ENCODE assay signal across 13 cellular contexts in genomic region chr22:30265131-30265720, GRCh38. TPM values are rescaled to one million over a fixed set of nuclear protein-coding genes. Genes with fewer than 3 reads are reported as not detected.
DNase-seq lines count a peak whose midpoint lies in the region; ATAC-seq and TF ChIP-seq lines count a peak whose summit lies in the region.
"Had no signal": no experiment of that assay in that cellular context is flagged by ENCODE, and none has a peak within 500 bp of the region (broad histone marks: within the 10 kb centered on the region; RNA-seq: fewer than 3 reads in every experiment).

No MANE protein-coding gene starts in this region.

- H3K9me3 Mint-ChIP-seq in activated CD8-positive, alpha-beta memory T cell treated with anti-CD3 and anti-CD28 coated beads, Interleukin-2, amount 10 ng/mL, durations not matched to agents 7 days and 5 days (ENCODE audit: low read depth): no peaks in the 10 kb centered on the region
- H3K9me3 Mint-ChIP-seq in central memory CD8-positive, alpha-beta T cell: no peaks in the 10 kb centered on the region
- no peaks in the 10 kb centered on the region for H3K9me3 Mint-ChIP-seq in stimulated activated naive B cell treated with anti-CD40 and anti-IgM and Interleukin-4, amounts not matched to agents 10 μg/mL and 1 μg/mL and 100 μg/mL, for 72 hours

- no peaks in the 10 kb centered on the region for H3F3A ChIP-seq in Loucy (ENCODE audit: low read depth)

- peaks cover 32% of the 10 kb centered on the region for H3K79me2 ChIP-seq in Loucy (ENCODE audit: insufficient read depth, low read length)
- H3K79me2 ChIP-seq: hepatocyte had no signal

- no peaks in the 10 kb centered on the region for H3K9me2 ChIP-seq in Loucy (replicated peaks; ENCODE audit: low read depth, low read length)

- peaks cover 64% of the 10 kb centered on the region for H3K4me1 Mint-ChIP-seq in activated CD8-positive, alpha-beta memory T cell treated with anti-CD3 and anti-CD28 coated beads, Interleukin-2, amount 10 ng/mL, durations not matched to agents 7 days and 5 days
- peaks cover 54% of the 10 kb centered on the region for H3K4me1 Mint-ChIP-seq in central memory CD8-positive, alpha-beta T cell
- peaks cover 34 to 65% of the 10 kb centered on the region in 2 donors for H3K4me1 Mint-ChIP-seq in stimulated activated naive B cell treated with anti-CD40 and anti-IgM and Interleukin-4, amounts not matched to agents 10 μg/mL and 1 μg/mL and 100 μg/mL, for 72 hours

- peak overlapping the region; percentile 98 for H3K4me3 Mint-ChIP-seq in activated CD8-positive, alpha-beta memory T cell treated with anti-CD3 and anti-CD28 coated beads, Interleukin-2, amount 10 ng/mL, durations not matched to agents 7 days and 5 days
- H3K4me3 Mint-ChIP-seq in central memory CD8-positive, alpha-beta T cell: peak overlapping the region; percentile 90
- H3K4me3 Mint-ChIP-seq in stimulated activated naive B cell treated with anti-CD40 and anti-IgM and Interleukin-4, amounts not matched to agents 10 μg/mL and 1 μg/mL and 100 μg/mL, for 72 hours: peak overlapping the region; percentile 93 to 94

- H2AFZ ChIP-seq in Loucy (ENCODE audit: low read length): no peak overlapping the region
- H2AFZ ChIP-seq: hepatocyte had no signal

- no peaks in the 10 kb centered on the region for H3K27me3 Mint-ChIP-seq in activated CD8-positive, alpha-beta memory T cell treated with anti-CD3 and anti-CD28 coated beads, Interleukin-2, amount 10 ng/mL, durations not matched to agents 7 days and 5 days
- H3K27me3 Mint-ChIP-seq in central memory CD8-positive, alpha-beta T cell: no peaks in the 10 kb centered on the region
- H3K27me3 Mint-ChIP-seq in stimulated activated naive B cell treated with anti-CD40 and anti-IgM and Interleukin-4, amounts not matched to agents 10 μg/mL and 1 μg/mL and 100 μg/mL, for 72 hours: peaks cover 0 to 4% of the 10 kb centered on the region in 2 donors

- H3K9me3 ChIP-seq in Loucy (ENCODE audit: insufficient read depth, low read depth, low read length): no peaks in the 10 kb centered on the region

- peaks cover 28% of the 10 kb centered on the region for H3K4me1 ChIP-seq in Loucy (ENCODE audit: insufficient read depth, low read length, poor library complexity, severe bottlenecking)

- H3K36me3 ChIP-seq in Loucy (ENCODE audit: insufficient read depth, low read length): no peaks in the 10 kb centered on the region; the same call in 1 of the 2 replicates

- H3K36me3 Mint-ChIP-seq in activated CD8-positive, alpha-beta memory T cell treated with anti-CD3 and anti-CD28 coated beads, Interleukin-2, amount 10 ng/mL, durations not matched to agents 7 days and 5 days: peaks cover 56% of the 10 kb centered on the region
- H3K36me3 Mint-ChIP-seq in central memory CD8-positive, alpha-beta T cell (ENCODE audit: insufficient read depth): peaks cover 28% of the 10 kb centered on the region
- H3K36me3 Mint-ChIP-seq in stimulated activated naive B cell treated with anti-CD40 and anti-IgM and Interleukin-4, amounts not matched to agents 10 μg/mL and 1 μg/mL and 100 μg/mL, for 72 hours: peaks cover 2 to 17% of the 10 kb centered on the region in 2 donors

- no peak for ATAC-seq in activated CD8-positive, alpha-beta memory T cell treated with anti-CD3 and anti-CD28 coated beads, Interleukin-2, amount 10 ng/mL, durations not matched to agents 7 days and 5 days
- no peak for ATAC-seq in central memory CD8-positive, alpha-beta T cell (replicated peaks; ENCODE audit: extremely low read depth, poor library complexity, severe bottlenecking)
- no peak for ATAC-seq in stimulated activated naive B cell treated with anti-CD40 and anti-IgM and Interleukin-4, amounts not matched to agents 10 μg/mL and 1 μg/mL and 100 μg/mL, for 72 hours (replicated peaks)
- ATAC-seq in HG03097 (IDR thresholded peaks at IDR 0.05; ENCODE audit: low FRiP score, unreplicated experiment): no peak

- H4K20me1 ChIP-seq in Loucy (ENCODE audit: insufficient read depth, low read length, poor library complexity, severe bottlenecking): peaks cover 8% of the 10 kb centered on the region

- H3K4me2 ChIP-seq in Loucy (ENCODE audit: low read depth, low read length, poor library complexity, severe bottlenecking): peak overlapping the region; percentile 82
- H3K4me2 ChIP-seq: hepatocyte had no signal

- in situ Hi-C loops in GM13976 (cut with MboI; ENCODE audit: low sequenced_read_pairs, unreplicated experiment): loop anchor here (10.0 kb wide), 1 partner anchor 160 kb away; no protein-coding TSS in a partner anchor

- H3K4me3 ChIP-seq in Loucy (ENCODE audit: low read length, poor library complexity, severe bottlenecking): peak overlapping the region; percentile 91
- H3K4me3 ChIP-seq: hepatocyte had no signal

- CTCF ChIA-PET in activated CD8-positive, alpha-beta memory T cell treated with anti-CD3 and anti-CD28 coated beads, Interleukin-2, amount 10 ng/mL, durations not matched to agents 7 days and 5 days (lab: Charles Lee): interaction anchor here (1.2 to 6.4 kb wide), 8 partner anchors 10 to 163 kb away, joined by 3 to 53 read pairs (median 6); no protein-coding TSS in a partner anchor

- H3K27me3 ChIP-seq in Loucy (ENCODE audit: insufficient read depth, low read length, poor library complexity, severe bottlenecking): no peaks in the 10 kb centered on the region
- H3K27me3 ChIP-seq: hepatocyte had no signal

- peak overlapping the region; percentile 97 for H3K27ac Mint-ChIP-seq in activated CD8-positive, alpha-beta memory T cell treated with anti-CD3 and anti-CD28 coated beads, Interleukin-2, amount 10 ng/mL, durations not matched to agents 7 days and 5 days
- peak overlapping the region; percentile 96 for H3K27ac Mint-ChIP-seq in central memory CD8-positive, alpha-beta T cell (ENCODE audit: low read depth)
- H3K27ac Mint-ChIP-seq in stimulated activated naive B cell treated with anti-CD40 and anti-IgM and Interleukin-4, amounts not matched to agents 10 μg/mL and 1 μg/mL and 100 μg/mL, for 72 hours: peak overlapping the region; percentile 97

- peak overlapping the region; percentile 96 for H3K9ac ChIP-seq in Loucy (ENCODE audit: low read depth, low read length, poor library complexity, severe bottlenecking)

- DNase-seq in activated CD8-positive, alpha-beta memory T cell treated with anti-CD3 and anti-CD28 coated beads, Interleukin-2, amount 10 ng/mL, durations not matched to agents 7 days and 5 days: no peak
- DNase-seq in activated CD8-positive, alpha-beta memory T cell treated with anti-CD3 and anti-CD28 coated beads for 24 hours: no peak
- no peak for DNase-seq in central memory CD8-positive, alpha-beta T cell (ENCODE audit: low spot score in 2 of 2)
- DNase-seq in stimulated activated naive B cell treated with anti-CD40 and anti-IgM and Interleukin-4, amounts not matched to agents 10 μg/mL and 1 μg/mL and 100 μg/mL, for 72 hours: no peak
- DNase-seq in occipital lobe (lab: John Stamatoyannopoulos, UW): no peak
- no peak for DNase-seq in GM13976 (ENCODE audit: low spot score)
- DNase-seq: cerebellar nuclear complex, NCI-H1694, SHP77 had no signal

- TF ChIP-seq CTCF in Loucy (conservative IDR thresholded peaks at IDR 0.05; ENCODE audit: low read length) (no peak), GM13976 (IDR thresholded peaks at IDR 0.05; ENCODE audit: borderline replicate concordance, control extremely low read depth, extremely low read depth, insufficient read depth, missing control alignments) (no peak)

RNA-seq across cellular contexts. Expression of gene OSM, which starts 1.4 kb away (rescaled TPM):
- 100 to 1,000 TPM; 122 to 141 TPM for total RNA-seq in activated CD8-positive, alpha-beta memory T cell treated with anti-CD3 and anti-CD28 coated beads, Interleukin-2, amount 10 ng/mL, durations not matched to agents 7 days and 5 days
- total RNA-seq in occipital lobe: 0.31 TPM
- total RNA-seq: H7 had no signal

RNA-seq across cellular contexts. Expression of gene LIF, which starts 18.7 kb away (rescaled TPM):
- 100 to 1,000 TPM; 107 to 304 TPM for total RNA-seq in activated CD8-positive, alpha-beta memory T cell treated with anti-CD3 and anti-CD28 coated beads, Interleukin-2, amount 10 ng/mL, durations not matched to agents 7 days and 5 days
- total RNA-seq in occipital lobe: not detected

RNA-seq across cellular contexts. Expression of gene CASTOR1, which starts 24.1 kb away (rescaled TPM):
- 10 to 100 TPM in 1 of 2 experiments, 1 to 10 TPM in 1; 8.7 to 10.2 TPM for total RNA-seq in activated CD8-positive, alpha-beta memory T cell treated with anti-CD3 and anti-CD28 coated beads, Interleukin-2, amount 10 ng/mL, durations not matched to agents 7 days and 5 days
- total RNA-seq in occipital lobe: 2.7 TPM

Comparison
In these comparisons a context has a peak if more than half of its experiments do, and no peak if none do; other contexts are left out.
1. RNA of gene OSM, which starts 1.4 kb away (total RNA-seq): 122 to 141 TPM in activated CD8-positive, alpha-beta memory T cell treated with anti-CD3 and anti-CD28 coated beads, Interleukin-2, amount 10 ng/mL, durations not matched to agents 7 days and 5 days; 0.31 TPM in occipital lobe (single experiment); every median in the first group is over 10 times any median in the second.
2. RNA of gene LIF, which starts 18.7 kb away (total RNA-seq): 107 to 304 TPM in activated CD8-positive, alpha-beta memory T cell treated with anti-CD3 and anti-CD28 coated beads, Interleukin-2, amount 10 ng/mL, durations not matched to agents 7 days and 5 days; not detected in occipital lobe (single experiment); every median in the first group is over 100 times any median in the second.
3. Peak in every context shown above with its lines, with median percentiles within 50 percentile points of each other: H3K27ac Mint-ChIP-seq and H3K4me3 Mint-ChIP-seq.